Comparison of ENCODE assay signal across 22 cellular contexts in the genomic region with DNA sequence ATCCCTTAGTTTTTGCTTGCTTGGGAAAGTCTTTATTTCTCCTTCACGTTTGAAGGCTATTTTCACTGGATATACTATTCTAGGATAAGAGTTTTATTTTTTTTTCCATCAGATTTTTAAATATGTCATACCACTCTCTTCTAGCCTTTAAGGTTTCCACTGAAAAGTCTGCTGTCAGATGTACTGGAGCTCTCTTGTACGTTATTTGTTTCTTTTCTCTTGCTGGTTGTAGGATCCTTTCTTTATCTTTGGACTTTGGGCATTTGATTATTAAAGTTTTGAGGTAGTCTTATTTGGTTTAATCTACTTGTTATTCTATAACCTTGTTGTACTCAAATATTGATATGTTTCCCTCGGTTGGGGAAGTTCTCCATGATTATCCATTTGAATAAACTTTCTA.
"Had no signal": no experiment of that assay in that cellular context is flagged by ENCODE, and none has a peak within 500 bp of the region (broad histone marks: within the 10 kb centered on the region; RNA-seq: fewer than 3 reads in every experiment).

No MANE protein-coding gene starts in this region.

- ATAC-seq: effector memory CD8-positive, alpha-beta T cell; esophagus mucosa; foreskin keratinocyte; gastrocnemius medialis; gastroesophageal sphincter; heart left ventricle; heart right ventricle had no signal

- H3K27me3 Mint-ChIP-seq: dendritic cell treated with granulocyte-macrophage colony-stimulating factor and Interleukin-4, amounts not matched to agents 40 ng/mL and 50 ng/mL, for 4 days; effector memory CD8-positive, alpha-beta T cell had no signal

- H3K4me1 Mint-ChIP-seq: endodermal cell had no signal

- H3K27ac Mint-ChIP-seq: dendritic cell treated with granulocyte-macrophage colony-stimulating factor and Interleukin-4, amounts not matched to agents 40 ng/mL and 50 ng/mL, for 4 days; effector memory CD8-positive, alpha-beta T cell; endodermal cell had no signal

- H3K4me3 Mint-ChIP-seq: dendritic cell treated with granulocyte-macrophage colony-stimulating factor and Interleukin-4, amounts not matched to agents 40 ng/mL and 50 ng/mL, for 4 days; effector memory CD8-positive, alpha-beta T cell; endodermal cell had no signal

- DNase-seq: colonic mucosa; cortex of kidney; dermis blood vessel endothelial cell; dorsolateral prefrontal cortex; effector CD4-positive, alpha-beta T cell; effector CD8-positive, alpha-beta T cell; effector memory CD4-positive, alpha-beta T cell; effector memory CD8-positive, alpha-beta T cell; endodermal cell; erythroblast; esophagus squamous epithelium; foreskin fibroblast; foreskin keratinocyte; foreskin melanocyte; gastrocnemius medialis; glutamatergic neuron; head of caudate nucleus; heart left ventricle; heart right ventricle had no signal
